ENCODE assay signal across 21 cellular contexts in the genomic region with DNA sequence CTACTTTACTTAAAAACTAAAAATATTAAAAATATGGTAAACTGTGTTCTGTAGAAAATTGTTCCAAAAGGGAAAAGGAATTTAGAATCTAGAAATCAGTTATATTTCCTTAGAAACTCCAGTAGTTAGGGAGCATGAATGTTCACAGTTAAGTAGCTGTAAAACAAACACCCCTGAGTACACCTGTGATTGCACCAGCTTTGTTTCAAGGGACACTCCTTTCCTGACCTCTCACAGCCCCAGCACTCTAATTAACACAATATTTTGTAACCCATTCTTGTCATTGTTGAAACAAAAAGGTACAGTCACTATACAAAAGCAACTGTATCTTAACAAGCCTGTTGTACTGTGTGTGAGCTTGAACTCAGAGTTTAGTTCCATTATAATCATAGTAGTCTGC.
"Had no signal": no experiment of that assay in that cellular context is flagged by ENCODE, and none has a peak within 500 bp of the region (broad histone marks: within the 10 kb centered on the region; RNA-seq: fewer than 3 reads in every experiment).

No MANE protein-coding gene starts in this region.

- H3K4me1 ChIP-seq: pancreas, transverse colon had no signal

- DNase-seq: esophagus squamous epithelium; foreskin fibroblast; glutamatergic neuron; kidney; occipital lobe; pancreas; right lobe of liver; spleen; stimulated activated CD4-positive, alpha-beta T cell treated with anti-CD3 and anti-CD28 coated beads, Interleukin-15, amount 100 ng/mL, for 24 hours; stimulated activated CD4-positive, alpha-beta T cell treated with anti-CD3 and anti-CD28 coated beads, Interleukin-1b, Interleukin-23, amount 100 ng/mL, for 48 hours; stimulated activated CD4-positive, alpha-beta T cell treated with anti-CD3 and anti-CD28 coated beads, Interleukin-4, amount 100 ng/mL, for 24 hours; stomach; substantia nigra; transverse colon had no signal

- H3K27me3 ChIP-seq: esophagus squamous epithelium, gastroesophageal sphincter, pancreas, right lobe of liver, spleen, stomach, transverse colon had no signal

- H3K9me3 ChIP-seq: esophagus squamous epithelium, gastroesophageal sphincter, pancreas, right lobe of liver, spleen, stomach, thoracic aorta, transverse colon had no signal

- H3K36me3 Mint-ChIP-seq: mesothelial cell of epicardium; natural killer cell treated with Interleukin-12 subunit alpha and Interleukin-12 subunit beta and Interleukin-15 and Interleukin-18, amount 100 ng/mL, for 72 hours had no signal

- ATAC-seq: gastroesophageal sphincter; natural killer cell treated with Interleukin-12 subunit alpha and Interleukin-12 subunit beta and Interleukin-15 and Interleukin-18, amount 100 ng/mL, for 72 hours; pancreas; right lobe of liver; stimulated activated memory B cell treated with anti-CD40 and anti-IgM and Interleukin-4, amounts not matched to agents 10 μg/mL and 1 μg/mL and 100 μg/mL, for 72 hours had no signal

- H3K36me3 ChIP-seq: esophagus squamous epithelium, gastroesophageal sphincter, pancreas, right lobe of liver, stomach, thoracic aorta, transverse colon had no signal

- H3K9me3 Mint-ChIP-seq: dendritic cell treated with granulocyte-macrophage colony-stimulating factor and Interleukin-4, amounts not matched to agents 40 ng/mL and 50 ng/mL, for 4 days; mesothelial cell of epicardium; natural killer cell treated with Interleukin-12 subunit alpha and Interleukin-12 subunit beta and Interleukin-15 and Interleukin-18, amount 100 ng/mL, for 72 hours; stimulated activated memory B cell treated with anti-CD40 and anti-IgM and Interleukin-4, amounts not matched to agents 10 μg/mL and 1 μg/mL and 100 μg/mL, for 72 hours had no signal

- H3K4me3 ChIP-seq: esophagus squamous epithelium, gastroesophageal sphincter, pancreas, right lobe of liver, spleen, stomach, thoracic aorta, transverse colon had no signal

- H3K27ac Mint-ChIP-seq: dendritic cell treated with granulocyte-macrophage colony-stimulating factor and Interleukin-4, amounts not matched to agents 40 ng/mL and 50 ng/mL, for 4 days; mesothelial cell of epicardium; natural killer cell treated with Interleukin-12 subunit alpha and Interleukin-12 subunit beta and Interleukin-15 and Interleukin-18, amount 100 ng/mL, for 72 hours; progenitor cell of endocrine pancreas; stimulated activated memory B cell treated with anti-CD40 and anti-IgM and Interleukin-4, amounts not matched to agents 10 μg/mL and 1 μg/mL and 100 μg/mL, for 72 hours had no signal

- H3K4me3 Mint-ChIP-seq: dendritic cell treated with granulocyte-macrophage colony-stimulating factor and Interleukin-4, amounts not matched to agents 40 ng/mL and 50 ng/mL, for 4 days; mesothelial cell of epicardium; natural killer cell treated with Interleukin-12 subunit alpha and Interleukin-12 subunit beta and Interleukin-15 and Interleukin-18, amount 100 ng/mL, for 72 hours; stimulated activated memory B cell treated with anti-CD40 and anti-IgM and Interleukin-4, amounts not matched to agents 10 μg/mL and 1 μg/mL and 100 μg/mL, for 72 hours had no signal

- H3K27ac ChIP-seq: esophagus squamous epithelium, gastroesophageal sphincter, pancreas, right lobe of liver, spleen, thoracic aorta, transverse colon had no signal

- H3K27me3 Mint-ChIP-seq: dendritic cell treated with granulocyte-macrophage colony-stimulating factor and Interleukin-4, amounts not matched to agents 40 ng/mL and 50 ng/mL, for 4 days; natural killer cell treated with Interleukin-12 subunit alpha and Interleukin-12 subunit beta and Interleukin-15 and Interleukin-18, amount 100 ng/mL, for 72 hours; progenitor cell of endocrine pancreas; stimulated activated memory B cell treated with anti-CD40 and anti-IgM and Interleukin-4, amounts not matched to agents 10 μg/mL and 1 μg/mL and 100 μg/mL, for 72 hours had no signal
